In the genomic region with DNA sequence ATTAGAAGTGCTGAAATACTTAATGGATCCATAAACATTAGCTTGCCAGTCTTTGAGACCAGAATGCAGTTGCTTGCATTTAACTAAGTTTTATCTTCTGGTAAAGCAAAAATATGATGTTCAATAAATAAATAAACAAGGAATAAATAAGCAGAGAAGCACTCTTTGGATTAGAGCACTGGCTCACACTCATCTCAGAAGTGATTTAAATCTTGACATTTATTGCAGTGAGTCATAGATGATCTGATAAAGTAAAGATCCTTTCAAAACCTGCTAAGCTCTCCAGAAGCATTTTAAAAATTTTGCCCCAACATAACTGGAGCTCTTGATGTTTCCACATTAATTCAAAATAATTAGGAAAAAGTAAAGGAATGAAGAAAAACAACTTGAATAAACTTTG, we compare ENCODE assay signal across 19 cellular contexts.
DNase-seq lines count a peak whose midpoint lies in the region; ATAC-seq and TF ChIP-seq lines count a peak whose summit lies in the region.
"Had no signal": no experiment of that assay in that cellular context is flagged by ENCODE, and none has a peak within 500 bp of the region (broad histone marks: within the 10 kb centered on the region; RNA-seq: fewer than 3 reads in every experiment).

No MANE protein-coding gene starts in this region.

- H3K27me3 ChIP-seq in HCT116 (ENCODE audit: insufficient read depth, low read length) (no peaks in the 10 kb centered on the region), right atrium auricular region (no peaks in the 10 kb centered on the region)
- H3K27me3 ChIP-seq: right lobe of liver, transverse colon had no signal

- POLR2A ChIA-PET in HCT116 (lab: Charles Lee): no interaction called here
- POLR2A ChIA-PET in RWPE1 (lab: Yijun Ruan, JAX; ENCODE audit: low non-redundant PET): no interaction called here

- H3K9me3 ChIP-seq in HCT116 (ENCODE audit: control insufficient read depth in 1 of 2, insufficient read depth in 1 of 2, low read depth in 1 of 2, low read length in 2 of 2) (no peaks in the 10 kb centered on the region), right atrium auricular region (no peaks in the 10 kb centered on the region)
- H3K9me3 ChIP-seq: right lobe of liver, transverse colon had no signal

- no peak overlapping the region for H3K9ac ChIP-seq in HCT116 (ENCODE audit: low read length)

- H3K36me3 Mint-ChIP-seq in progenitor cell of endocrine pancreas (ENCODE audit: insufficient read depth): peaks cover 3% of the 10 kb centered on the region

- H3K4me1 Mint-ChIP-seq in progenitor cell of endocrine pancreas (ENCODE audit: low read depth): no peaks in the 10 kb centered on the region
- H3K4me1 Mint-ChIP-seq: neural crest cell had no signal

- H3K27ac ChIP-seq in HCT116 (ENCODE audit: low read depth, low read length): no peak overlapping the region
- H3K27ac ChIP-seq in RWPE1: no peak overlapping the region
- H3K27ac ChIP-seq in right atrium auricular region: no peak overlapping the region
- H3K27ac ChIP-seq: right lobe of liver, SK-N-MC, transverse colon had no signal

- CTCF ChIA-PET in HCT116 (lab: Charles Lee) (no interaction called here), RWPE1 (lab: Yijun Ruan, JAX) (interaction anchor here (0.7 kb wide), 1 partner anchor 37 kb away, joined by 3 read pairs; no protein-coding TSS in a partner anchor)

- H3K27me3 Mint-ChIP-seq in progenitor cell of endocrine pancreas: no peaks in the 10 kb centered on the region

- H3K9me2 ChIP-seq in HCT116 (ENCODE audit: insufficient read depth): no peaks in the 10 kb centered on the region

- no peaks in the 10 kb centered on the region for H3K79me2 ChIP-seq in HCT116 (ENCODE audit: insufficient read depth, low read length)

- BruUV-seq in HCT116 (replicated peaks; lab: Mats Ljungman, UMichigan): no TSS peak

- intact Hi-C loops in HCT116 (cut with micrococcal nuclease): no loop called here

- no peak for ATAC-seq in HCT116
- no peak for ATAC-seq in GM18861 (IDR thresholded peaks at IDR 0.05; ENCODE audit: unreplicated experiment)
- ATAC-seq: activated T-cell treated with anti-CD3 and anti-CD28 coated beads, Interleukin-2, amount 50 U/mL, for 72 hours; esophagus mucosa had no signal

- no peak for TF ChIP-seq RAD21 in HCT116 (IDR thresholded peaks at IDR 0.05; ENCODE audit: low read depth)

- no peak for TF ChIP-seq POLR2A in HCT116 (IDR thresholded peaks at IDR 0.05; ENCODE audit: borderline replicate concordance, extremely low read depth, insufficient read depth, insufficient read length)

- no peaks in the 10 kb centered on the region for H4K20me1 ChIP-seq in HCT116 (ENCODE audit: insufficient read depth)

- H3K4me1 ChIP-seq in HCT116 (ENCODE audit: control insufficient read depth in 1 of 2, insufficient read depth in 2 of 2, low read length in 2 of 2): peaks cover 5 to 16% of the 10 kb centered on the region in 2 experiments
- H3K4me1 ChIP-seq in right atrium auricular region: no peaks in the 10 kb centered on the region
- H3K4me1 ChIP-seq: right lobe of liver, transverse colon had no signal

- no peak overlapping the region; the same call in 1 of the 2 replicates for H3K4me2 ChIP-seq in HCT116 (ENCODE audit: low read length)

- DNase-seq in A172 (ENCODE audit: low spot score) (peak; percentile 88), HCT116 (ENCODE audit: low read depth, low spot score) (no peak), RWPE1 (ENCODE audit: low spot score) (peak; percentile 46), fibroblast of the aortic adventitia (ENCODE audit: low read depth) (peak; percentile 7), CD1c-positive myeloid dendritic cell (ENCODE audit: extremely low spot score) (no peak), right atrium auricular region (ENCODE audit: low spot score) (no peak), progenitor cell of endocrine pancreas (ENCODE audit: low spot score, unreplicated experiment) (no peak)
- DNase-seq: activated CD4-positive, alpha-beta T cell treated with anti-CD3 and anti-CD28 coated beads, Interleukin-2, amount 50 U/mL, for 4 hours; activated T-cell treated with anti-CD3 and anti-CD28 coated beads, Interleukin-2, amount 50 U/mL, for 72 hours; NCI-H1092; NCI-H2171; right lobe of liver; stimulated activated CD4-positive, alpha-beta T cell treated with anti-CD3 and anti-CD28 coated beads, Interleukin-2, amount 100 ng/mL, for 48 hours; transverse colon had no signal

- H3K4me3 ChIP-seq in HCT116 (replicated peaks in 1 of 2; ENCODE audit: low read depth in 1 of 2, low read length in 2 of 2) (no peak overlapping the region), fibroblast of the aortic adventitia (ENCODE audit: low read depth, low read length) (no peak overlapping the region), right atrium auricular region (no peak overlapping the region)
- H3K4me3 ChIP-seq: lung, right lobe of liver, SK-N-MC, transverse colon had no signal

- H3K4me3 Mint-ChIP-seq in progenitor cell of endocrine pancreas (ENCODE audit: low read depth): no peak overlapping the region
- H3K4me3 Mint-ChIP-seq: activated T-cell treated with anti-CD3 and anti-CD28 coated beads, Interleukin-2, amount 50 U/mL, for 72 hours; neural crest cell had no signal

- TF ChIP-seq CTCF in HCT116 (IDR thresholded peaks at IDR 0.05 in 2 of 3, conservative IDR thresholded peaks at IDR 0.05 in 1 of 3; ENCODE audit: borderline replicate concordance in 1 of 3, insufficient read depth in 1 of 3, low read depth in 2 of 3, low read length in 2 of 3): no peak
- TF ChIP-seq CTCF in RWPE1 (conservative IDR thresholded peaks at IDR 0.05; ENCODE audit: low read depth): no peak
- TF ChIP-seq CTCF in fibroblast of the aortic adventitia (IDR thresholded peaks at IDR 0.05; ENCODE audit: insufficient read depth, low read length): no peak
- no peak for TF ChIP-seq CTCF in right atrium auricular region (IDR thresholded peaks at IDR 0.05)
- TF ChIP-seq CTCF in progenitor cell of endocrine pancreas (IDR thresholded peaks at IDR 0.05; ENCODE audit: unreplicated experiment): no peak

- H3K9me3 Mint-ChIP-seq in progenitor cell of endocrine pancreas (ENCODE audit: low read depth): peaks cover 10% of the 10 kb centered on the region
- H3K9me3 Mint-ChIP-seq: activated T-cell treated with anti-CD3 and anti-CD28 coated beads, Interleukin-2, amount 50 U/mL, for 72 hours had no signal

- H3K36me3 ChIP-seq in HCT116 (ENCODE audit: control insufficient read depth in 1 of 2, insufficient read depth in 2 of 2, low read length in 2 of 2): no peaks in the 10 kb centered on the region
- no peaks in the 10 kb centered on the region for H3K36me3 ChIP-seq in right atrium auricular region
- H3K36me3 ChIP-seq: transverse colon had no signal

- RAD21 ChIA-PET in HCT116 (lab: Charles Lee; ENCODE audit: low non-redundant PET in 1 of 2, low total read pairs in 2 of 2, uncharacterized antibody in 2 of 2, unreplicated experiment in 2 of 2): no interaction called here

- H2AFZ ChIP-seq in HCT116 (ENCODE audit: low read depth, low read length, poor library complexity, severe bottlenecking): no peak overlapping the region

- no peak overlapping the region for H3K27ac Mint-ChIP-seq in progenitor cell of endocrine pancreas
- H3K27ac Mint-ChIP-seq: activated T-cell treated with anti-CD3 and anti-CD28 coated beads, Interleukin-2, amount 50 U/mL, for 72 hours had no signal

TF ChIP-seq in HCT116, 20 proteins besides CTCF, POLR2A, EP300 and RAD21 (continues in another document):
- TF ChIP-seq POLR2AphosphoS5 (IDR thresholded peaks at IDR 0.05; ENCODE audit: low read depth, low read length): no peak
- no peak for TF ChIP-seq SP1 (IDR thresholded peaks at IDR 0.05; ENCODE audit: low read depth)
- TF ChIP-seq, protein P1, sequence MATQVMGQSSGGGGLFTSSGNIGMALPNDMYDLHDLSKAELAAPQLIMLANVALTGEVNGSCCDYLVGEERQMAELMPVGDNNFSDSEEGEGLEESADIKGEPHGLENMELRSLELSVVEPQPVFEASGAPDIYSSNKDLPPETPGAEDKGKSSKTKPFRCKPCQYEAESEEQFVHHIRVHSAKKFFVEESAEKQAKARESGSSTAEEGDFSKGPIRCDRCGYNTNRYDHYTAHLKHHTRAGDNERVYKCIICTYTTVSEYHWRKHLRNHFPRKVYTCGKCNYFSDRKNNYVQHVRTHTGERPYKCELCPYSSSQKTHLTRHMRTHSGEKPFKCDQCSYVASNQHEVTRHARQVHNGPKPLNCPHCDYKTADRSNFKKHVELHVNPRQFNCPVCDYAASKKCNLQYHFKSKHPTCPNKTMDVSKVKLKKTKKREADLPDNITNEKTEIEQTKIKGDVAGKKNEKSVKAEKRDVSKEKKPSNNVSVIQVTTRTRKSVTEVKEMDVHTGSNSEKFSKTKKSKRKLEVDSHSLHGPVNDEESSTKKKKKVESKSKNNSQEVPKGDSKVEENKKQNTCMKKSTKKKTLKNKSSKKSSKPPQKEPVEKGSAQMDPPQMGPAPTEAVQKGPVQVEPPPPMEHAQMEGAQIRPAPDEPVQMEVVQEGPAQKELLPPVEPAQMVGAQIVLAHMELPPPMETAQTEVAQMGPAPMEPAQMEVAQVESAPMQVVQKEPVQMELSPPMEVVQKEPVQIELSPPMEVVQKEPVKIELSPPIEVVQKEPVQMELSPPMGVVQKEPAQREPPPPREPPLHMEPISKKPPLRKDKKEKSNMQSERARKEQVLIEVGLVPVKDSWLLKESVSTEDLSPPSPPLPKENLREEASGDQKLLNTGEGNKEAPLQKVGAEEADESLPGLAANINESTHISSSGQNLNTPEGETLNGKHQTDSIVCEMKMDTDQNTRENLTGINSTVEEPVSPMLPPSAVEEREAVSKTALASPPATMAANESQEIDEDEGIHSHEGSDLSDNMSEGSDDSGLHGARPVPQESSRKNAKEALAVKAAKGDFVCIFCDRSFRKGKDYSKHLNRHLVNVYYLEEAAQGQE (IDR thresholded peaks at IDR 0.05; ENCODE audit: low read depth): no peak
- TF ChIP-seq SIN3A (IDR thresholded peaks at IDR 0.05; ENCODE audit: low read depth): no peak
- TF ChIP-seq TCF7L2 (IDR thresholded peaks at IDR 0.05; ENCODE audit: borderline replicate concordance, extremely low read depth, insufficient read depth, insufficient read length): no peak
- no peak for TF ChIP-seq CBX3 (IDR thresholded peaks at IDR 0.05; ENCODE audit: low read depth)
- TF ChIP-seq, protein P2, sequence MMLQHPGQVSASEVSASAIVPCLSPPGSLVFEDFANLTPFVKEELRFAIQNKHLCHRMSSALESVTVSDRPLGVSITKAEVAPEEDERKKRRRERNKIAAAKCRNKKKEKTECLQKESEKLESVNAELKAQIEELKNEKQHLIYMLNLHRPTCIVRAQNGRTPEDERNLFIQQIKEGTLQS (IDR thresholded peaks at IDR 0.05): no peak
- TF ChIP-seq CEBPB (IDR thresholded peaks at IDR 0.05; ENCODE audit: low read depth): no peak
- no peak for TF ChIP-seq EGR1 (IDR thresholded peaks at IDR 0.05; ENCODE audit: low read depth)
- peak; percentile 27; the same call in 1 of the 2 replicates for TF ChIP-seq JUND (IDR thresholded peaks at IDR 0.05)
- TF ChIP-seq ZNF274 (IDR thresholded peaks at IDR 0.05; ENCODE audit: low read depth, low read length): no peak
- TF ChIP-seq SRF (IDR thresholded peaks at IDR 0.05; ENCODE audit: low read depth): no peak
- TF ChIP-seq FOSL1 (IDR thresholded peaks at IDR 0.05; ENCODE audit: low read depth): peak; percentile 30; the same call in 1 of the 2 replicates
- no peak for TF ChIP-seq YY1 (IDR thresholded peaks at IDR 0.05; ENCODE audit: extremely low read depth, insufficient replicate concordance, low read depth, low read length)

Comparison
In these comparisons a context has a peak if more than half of its experiments do, and no peak if none do; other contexts are left out.
1. DNase-seq: peak in A172 (single experiment), RWPE1 (single experiment) and fibroblast of the aortic adventitia (single experiment); none in HCT116 (single experiment), CD1c-positive myeloid dendritic cell (single experiment), right atrium auricular region (single experiment) and progenitor cell of endocrine pancreas (single experiment).